8 cellular contexts compared by ENCODE assay signal in genomic region chr19:13833330-13834265, GRCh38. TPM values are rescaled to one million over a fixed set of nuclear protein-coding genes. Genes with fewer than 3 reads are reported as not detected.
DNase-seq lines count a peak whose midpoint lies in the region; ATAC-seq, FAIRE-seq and TF ChIP-seq lines count a peak whose summit lies in the region.

No MANE protein-coding gene starts in this region.

- DNase-seq in DMS114 treated with DMSO at 0.1 percent for 48 hours (lab: John Stamatoyannopoulos, UW; ENCODE audit: unreplicated experiment) (peak; percentile 65), Karpas-422 (peak; percentile 96), RWPE2 (ENCODE audit: low spot score) (peak; percentile 94), frontal cortex (ENCODE audit: low spot score in 2 of 2) (peak; percentile 93 to 99), nucleus accumbens (lab: John Stamatoyannopoulos, UW) (peak in 55 of 56 donors; percentile 24 to 92 (median 76))
- peak; percentile 75 to 90 (median 80) for DNase-seq in activated naive CD4-positive, alpha-beta T cell (lab: John Stamatoyannopoulos, UW)

- H3K27me3 ChIP-seq in Karpas-422 (ENCODE audit: low read length): no peaks in the 10 kb centered on the region
- no peaks in the 10 kb centered on the region for H3K27me3 ChIP-seq in RWPE2 (ENCODE audit: insufficient read depth, poor library complexity, severe bottlenecking)

- no peaks in the 10 kb centered on the region for H3K9me3 ChIP-seq in Karpas-422 (ENCODE audit: low read length)
- no peaks in the 10 kb centered on the region for H3K9me3 ChIP-seq in RWPE2 (ENCODE audit: severe bottlenecking)

- peak overlapping the region; percentile 99 for H2AFZ ChIP-seq in Karpas-422 (ENCODE audit: low read length)

- peak overlapping the region; percentile 75 for H3K4me2 ChIP-seq in Karpas-422 (ENCODE audit: low read depth, low read length, poor library complexity, severe bottlenecking)

- H3K4me1 ChIP-seq in Karpas-422 (ENCODE audit: low read length) (peaks cover 22% of the 10 kb centered on the region), RWPE2 (ENCODE audit: insufficient read depth, poor library complexity, severe bottlenecking) (peaks cover 26% of the 10 kb centered on the region)

- FAIRE-seq in frontal cortex (lab: Jason Lieb, UNC): no peak

- TF ChIP-seq CTCF in RWPE2 (IDR thresholded peaks at IDR 0.05; ENCODE audit: poor library complexity, severe bottlenecking): peak; percentile 73

- H3K36me3 ChIP-seq in Karpas-422 (ENCODE audit: insufficient read depth, low read length) (no peaks in the 10 kb centered on the region), RWPE2 (ENCODE audit: low read depth) (peaks cover 59% of the 10 kb centered on the region)

- H3K4me3 ChIP-seq in Karpas-422 (ENCODE audit: low read length) (peak overlapping the region; percentile 71), RWPE2 (ENCODE audit: severe bottlenecking) (no peak overlapping the region)

- no peaks in the 10 kb centered on the region for H3K9me2 ChIP-seq in Karpas-422 (replicated peaks; ENCODE audit: insufficient read depth, low read length)

- H4K20me1 ChIP-seq in Karpas-422 (ENCODE audit: insufficient read depth, low read depth, low read length): no peaks in the 10 kb centered on the region

- H3K27ac ChIP-seq in Karpas-422 (ENCODE audit: low read length): no peak overlapping the region
- peak overlapping the region; percentile 98 for H3K27ac ChIP-seq in RWPE2 (ENCODE audit: poor library complexity, severe bottlenecking)
- peak overlapping the region; percentile 69 for H3K27ac ChIP-seq in temporal lobe (ENCODE audit: low read depth, low read length)

- peak overlapping the region; percentile 71 for H3K9ac ChIP-seq in Karpas-422 (ENCODE audit: low read length)

- H3K79me2 ChIP-seq in Karpas-422 (ENCODE audit: low read length): no peaks in the 10 kb centered on the region

- ATAC-seq in GM21515 (IDR thresholded peaks at IDR 0.05; ENCODE audit: unreplicated experiment) (peak; percentile 65), RWPE2 (ENCODE audit: low read depth) (peak; percentile 76)

RNA-seq across cellular contexts. Expression of gene ZSWIM4, which starts 38.4 kb away (rescaled TPM):
- 6.8 and 7.3 TPM in 2 replicates for total RNA-seq in Karpas-422 (2014; rRNA removed; shearing (Covaris generic); ENCODE audit: low replicate concordance)
- 6.9 TPM for total RNA-seq in frontal cortex
- 14.0 TPM for total RNA-seq in temporal lobe

RNA-seq across cellular contexts. Expression of gene NANOS3, which starts 43.3 kb away (rescaled TPM):
- total RNA-seq in Karpas-422 (2014; rRNA removed; shearing (Covaris generic); ENCODE audit: low replicate concordance): not detected in 2 replicates
- total RNA-seq in frontal cortex: 3.7 TPM
- 3.0 TPM for total RNA-seq in temporal lobe

RNA-seq across cellular contexts. Expression of gene C19orf53, which starts 59.3 kb away (rescaled TPM):
- total RNA-seq in Karpas-422 (2014; rRNA removed; shearing (Covaris generic); ENCODE audit: low replicate concordance): 117 and 158 TPM in 2 replicates
- 20.8 TPM for total RNA-seq in frontal cortex
- total RNA-seq in temporal lobe: 12.3 TPM
